In the genomic region with DNA sequence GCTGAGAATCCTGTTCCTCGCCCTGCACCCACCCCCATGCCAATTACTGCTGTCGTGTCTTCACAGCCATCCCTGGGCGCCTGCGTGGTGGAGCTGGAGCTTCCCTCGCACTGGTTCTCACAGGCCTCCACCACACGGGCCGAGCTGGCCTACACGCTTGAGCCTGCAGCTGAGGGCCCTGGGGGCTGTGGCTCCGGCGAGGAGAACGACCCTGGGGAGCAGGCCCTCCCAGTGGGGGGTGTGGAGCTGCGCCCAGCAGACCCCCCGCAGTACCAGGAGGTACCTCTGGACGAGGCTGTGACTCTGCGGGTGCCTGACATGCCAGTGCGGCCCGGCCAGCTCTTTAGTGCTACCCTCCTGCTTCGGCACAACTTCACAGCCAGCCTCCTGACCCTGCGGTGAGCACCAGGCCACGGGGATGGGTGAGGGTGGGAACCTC, we compare ENCODE assay signal across 1 cellular context.
A peak's percentile ranks its signal among the peaks of the same experiment; 100 is the strongest.
TF ChIP-seq lines count a peak whose summit lies in the region.

No MANE protein-coding gene starts in this region.

TF ChIP-seq in HepG2, 621 proteins besides CTCF, POLR2A, EP300 and RAD21:
- no peak for TF ChIP-seq MED8 (CRISPR knock-in tag; IDR thresholded peaks at IDR 0.05; ENCODE audit: insufficient replicate concordance)
- no peak for TF ChIP-seq ZNF274 (CRISPR knock-in tag; IDR thresholded peaks at IDR 0.05)
- TF ChIP-seq ZNF224 (CRISPR knock-in tag; IDR thresholded peaks at IDR 0.05) = no peak
- TF ChIP-seq SYNCRIP (IDR thresholded peaks at IDR 0.05; ENCODE audit: insufficient read depth, low read depth, low read length) = no peak
- no peak for TF ChIP-seq MIXL1 (CRISPR knock-in tag; IDR thresholded peaks at IDR 0.05)
- TF ChIP-seq ZNF354B (CRISPR knock-in tag; IDR thresholded peaks at IDR 0.05) = no peak
- no peak for TF ChIP-seq SRSF9 (IDR thresholded peaks at IDR 0.05; ENCODE audit: borderline replicate concordance, insufficient read depth, low read depth, low read length, poor library complexity, severe bottlenecking)
- peak; percentile 30 for TF ChIP-seq AGO2 (optimal IDR thresholded peaks at IDR 0.05; ENCODE audit: low read depth, low read length)
- TF ChIP-seq TEAD2 (CRISPR knock-in tag; IDR thresholded peaks at IDR 0.05) = no peak
- TF ChIP-seq KLF12 (CRISPR knock-in tag; IDR thresholded peaks at IDR 0.05; ENCODE audit: borderline replicate concordance) = no peak
- TF ChIP-seq HES4 (CRISPR knock-in tag; IDR thresholded peaks at IDR 0.05; ENCODE audit: borderline replicate concordance) = no peak
- no peak for TF ChIP-seq JUNB (CRISPR knock-in tag; IDR thresholded peaks at IDR 0.05; ENCODE audit: borderline replicate concordance)
- no peak for TF ChIP-seq BCL6 (CRISPR knock-in tag; IDR thresholded peaks at IDR 0.05)
- no peak for TF ChIP-seq ZSCAN29 (CRISPR knock-in tag; conservative IDR thresholded peaks at IDR 0.05)
- TF ChIP-seq RBFOX2 (IDR thresholded peaks at IDR 0.05; ENCODE audit: low read depth, low read length) = 0 out of 2 replicates have a peak, but pooled peaks have one; percentile 21
- no peak for TF ChIP-seq ZFX (CRISPR knock-in tag; IDR thresholded peaks at IDR 0.05; ENCODE audit: low read depth)
- no peak for TF ChIP-seq RBAK (CRISPR knock-in tag; IDR thresholded peaks at IDR 0.05)
